Comparison of ENCODE assay signal across 1 cellular context in the genomic region with DNA sequence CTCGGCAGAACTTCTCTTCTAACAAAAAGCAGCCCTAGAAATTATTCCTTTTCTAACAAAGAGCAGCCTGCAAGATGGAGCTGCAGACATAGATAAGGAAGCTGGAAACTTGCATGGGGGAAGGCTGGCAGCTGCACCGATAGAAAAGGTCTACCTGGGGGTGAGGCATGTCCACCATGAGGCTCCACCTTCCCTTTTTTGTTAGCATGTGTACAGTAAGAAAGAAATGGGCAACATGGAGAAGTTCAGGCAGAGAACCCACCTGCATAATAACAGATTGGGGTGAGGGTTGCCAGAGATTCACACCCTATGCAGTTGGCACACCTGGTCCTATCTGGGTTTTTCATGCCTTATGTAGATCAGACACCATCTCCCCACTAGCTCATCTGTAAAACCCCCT.
TF ChIP-seq lines count a peak whose summit lies in the region.

No MANE protein-coding gene starts in this region.

TF ChIP-seq in HCT116, 20 proteins besides CTCF, POLR2A, EP300 and RAD21:
- TF ChIP-seq, protein P1, sequence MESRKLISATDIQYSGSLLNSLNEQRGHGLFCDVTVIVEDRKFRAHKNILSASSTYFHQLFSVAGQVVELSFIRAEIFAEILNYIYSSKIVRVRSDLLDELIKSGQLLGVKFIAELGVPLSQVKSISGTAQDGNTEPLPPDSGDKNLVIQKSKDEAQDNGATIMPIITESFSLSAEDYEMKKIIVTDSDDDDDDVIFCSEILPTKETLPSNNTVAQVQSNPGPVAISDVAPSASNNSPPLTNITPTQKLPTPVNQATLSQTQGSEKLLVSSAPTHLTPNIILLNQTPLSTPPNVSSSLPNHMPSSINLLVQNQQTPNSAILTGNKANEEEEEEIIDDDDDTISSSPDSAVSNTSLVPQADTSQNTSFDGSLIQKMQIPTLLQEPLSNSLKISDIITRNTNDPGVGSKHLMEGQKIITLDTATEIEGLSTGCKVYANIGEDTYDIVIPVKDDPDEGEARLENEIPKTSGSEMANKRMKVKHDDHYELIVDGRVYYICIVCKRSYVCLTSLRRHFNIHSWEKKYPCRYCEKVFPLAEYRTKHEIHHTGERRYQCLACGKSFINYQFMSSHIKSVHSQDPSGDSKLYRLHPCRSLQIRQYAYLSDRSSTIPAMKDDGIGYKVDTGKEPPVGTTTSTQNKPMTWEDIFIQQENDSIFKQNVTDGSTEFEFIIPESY (IDR thresholded peaks at IDR 0.05; ENCODE audit: extremely low read depth, insufficient replicate concordance, low read length), result no peak
- TF ChIP-seq YY1 (IDR thresholded peaks at IDR 0.05; ENCODE audit: extremely low read depth, insufficient replicate concordance, low read depth, low read length), result no peak
TF ChIP-seq in HCT116: peak in this region for 0.
